Comparison of ENCODE assay signal across 15 cellular contexts in genomic region chr7:18654709-18655108, GRCh38.
A peak's percentile ranks its signal among the peaks of the same experiment; 100 is the strongest.
DNase-seq lines count a peak whose midpoint lies in the region; ATAC-seq, FAIRE-seq and TF ChIP-seq lines count a peak whose summit lies in the region.
"Had no signal": no experiment of that assay in that cellular context is flagged by ENCODE, and none has a peak within 500 bp of the region (broad histone marks: within the 10 kb centered on the region; RNA-seq: fewer than 3 reads in every experiment).

No MANE protein-coding gene starts in this region.

- no peak overlapping the region for H3K27ac ChIP-seq in IMR-90 (ENCODE audit: insufficient read depth, low read length)
- no peak overlapping the region for H3K27ac ChIP-seq in mesenchymal stem cell (ENCODE audit: low read length, poor library complexity, severe bottlenecking)
- H3K27ac ChIP-seq in aorta (ENCODE audit: low read depth in 1 of 2, low read length in 2 of 2) = peak overlapping the region; percentile 28 to 44
- H3K27ac ChIP-seq: A549 had no signal

- no peaks in the 10 kb centered on the region for H3K27me3 ChIP-seq in IMR-90 (ENCODE audit: control insufficient read depth, insufficient read depth, low read length)
- H3K27me3 ChIP-seq in bronchial epithelial cell (ENCODE audit: control insufficient read depth, insufficient read depth, low read length) = no peaks in the 10 kb centered on the region
- no peaks in the 10 kb centered on the region for H3K27me3 ChIP-seq in mesenchymal stem cell (ENCODE audit: control insufficient read depth in 1 of 2, insufficient read depth in 1 of 2, low read length in 2 of 2)
- H3K27me3 ChIP-seq in aorta (ENCODE audit: control insufficient read depth in 1 of 2, insufficient read depth in 2 of 2, low read length in 1 of 2) = no peaks in the 10 kb centered on the region

- H2BK20ac ChIP-seq in IMR-90 (ENCODE audit: low read depth, low read length) = 0 out of 2 replicates have a peak overlapping the region, but pooled peaks have one; percentile 63

- POLR2A ChIA-PET in IMR-90 (lab: Charles Lee; ENCODE audit: unreplicated experiment) = no interaction called here

- ATAC-seq in IMR-90 (ENCODE audit: low read depth) = no peak
- ATAC-seq in aorta (ENCODE audit: low FRiP score) = no peak
- ATAC-seq in HG03159 (IDR thresholded peaks at IDR 0.05; ENCODE audit: unreplicated experiment) = no peak
- ATAC-seq: A549; CD8-positive, alpha-beta T cell had no signal

- H2AK5ac ChIP-seq in IMR-90 (ENCODE audit: low read depth, low read length) (no peak overlapping the region), mesenchymal stem cell (ENCODE audit: low read length, severe bottlenecking) (no peak overlapping the region)

- H2AK9ac ChIP-seq in IMR-90 (replicated peaks; ENCODE audit: low read depth, low read length, poor library complexity) = no peak overlapping the region

- no peak overlapping the region for H3K56ac ChIP-seq in IMR-90 (ENCODE audit: extremely low read depth, insufficient read depth, low read length)

- H3K9me3 ChIP-seq in IMR-90 (ENCODE audit: control insufficient read depth, insufficient read depth, low read length) (no peaks in the 10 kb centered on the region), mesenchymal stem cell (ENCODE audit: control insufficient read depth, low read length) (no peaks in the 10 kb centered on the region), aorta (ENCODE audit: control insufficient read depth, low read length) (no peaks in the 10 kb centered on the region)
- H3K9me3 ChIP-seq: A549 had no signal

- H3K9ac ChIP-seq in IMR-90 (ENCODE audit: low read depth, low read length) (no peak overlapping the region), mesenchymal stem cell (ENCODE audit: low read length) (no peak overlapping the region)

- peak overlapping the region in 1 of 2 experiments; percentile 93 for H2BK12ac ChIP-seq in mesenchymal stem cell (ENCODE audit: low read length in 2 of 2)

- TF ChIP-seq CTCF in IMR-90 (conservative IDR thresholded peaks at IDR 0.05; ENCODE audit: low read depth, low read length) = no peak
- no peak for TF ChIP-seq CTCF in bronchial epithelial cell (IDR thresholded peaks at IDR 0.05; ENCODE audit: insufficient read depth, low read length, severe bottlenecking)

- WGBS in IMR-90 (ENCODE audit: extremely low coverage in 2 of 2, insufficient read length in 1 of 2), 2 experiments = 80% methylated on average over 3 of the region's 9 CpGs; no CpG with 5 or more reads in 1 of the 2 experiments
- 93% methylated on average over 9 of the region's 9 CpGs for WGBS in mesenchymal stem cell
- 9 to 24% methylated on average over 9 of the region's 9 CpGs for WGBS in aorta, 2 donors

- no peak overlapping the region; the same call in 1 of the 2 replicates for H4K5ac ChIP-seq in IMR-90 (ENCODE audit: low read depth, low read length)

- no peaks in the 10 kb centered on the region for H3K27me3 Mint-ChIP-seq in activated T-helper 1 cell treated with anti-CD3 and anti-CD28 coated beads, Interleukin-12 subunit alpha, Interleukin-12 subunit beta, Interleukin-2, Interleukin-4 antibody, amounts not matched to agents 30 ng/mL and 10 ng/mL and 1 ng/mL, durations not matched to agents 14 hours and 24 hours and 36 hours (ENCODE audit: insufficient read depth)

- H3K4me1 ChIP-seq in IMR-90 (ENCODE audit: control insufficient read depth, insufficient read depth, low read length) (peaks cover 5% of the 10 kb centered on the region), mesenchymal stem cell (ENCODE audit: control insufficient read depth, insufficient read depth, low read depth, low read length) (no peaks in the 10 kb centered on the region), aorta (ENCODE audit: control insufficient read depth in 1 of 2, insufficient read depth in 2 of 2, low read length in 2 of 2) (peaks cover 2 to 9% of the 10 kb centered on the region in 2 donors)
- H3K4me1 ChIP-seq: A549 had no signal

- in situ Hi-C loops in IMR-90 (cut with MboI; ENCODE audit: low sequenced_read_pairs) = no loop called here

- H3K4me2 ChIP-seq in IMR-90 (ENCODE audit: low read depth, low read length) = no peak overlapping the region
- no peak overlapping the region for H3K4me2 ChIP-seq in mesenchymal stem cell (ENCODE audit: low read length, poor library complexity, severe bottlenecking)
- H3K4me2 ChIP-seq: A549 had no signal

- DNase-seq in IMR-90 = no peak
- no peak for DNase-seq in bronchial epithelial cell (ENCODE audit: low read depth)
- no peak for DNase-seq in mesenchymal stem cell
- no peak for DNase-seq in aorta
- DNase-seq in NCI-H187 treated with DMSO at 0.1 percent for 48 hours (lab: John Stamatoyannopoulos, UW) = no peak
- no peak for DNase-seq in activated T-helper 1 cell treated with anti-CD3 and anti-CD28 coated beads, Interleukin-12 subunit alpha, Interleukin-12 subunit beta, Interleukin-2, Interleukin-4 antibody, amounts not matched to agents 30 ng/mL and 10 ng/mL and 1 ng/mL, durations not matched to agents 14 hours and 24 hours and 36 hours (ENCODE audit: low spot score)
- DNase-seq: CD8-positive, alpha-beta T cell; COR-L47; DMS53; GF-D8; H7 had no signal

- CTCF ChIA-PET in IMR-90 (lab: Yijun Ruan, JAX) = no interaction called here

- no peak for TF ChIP-seq RAD21 in IMR-90 (IDR thresholded peaks at IDR 0.05; ENCODE audit: low read length)

- H2BK120ac ChIP-seq in IMR-90 (ENCODE audit: low read depth, low read length) (0 out of 2 replicates have a peak overlapping the region, but pooled peaks have one; percentile 43), mesenchymal stem cell (ENCODE audit: low read depth, low read length) (no peak overlapping the region)

- no peaks in the 10 kb centered on the region for H4K20me1 ChIP-seq in IMR-90 (ENCODE audit: insufficient read depth, low read length)

- H4K91ac ChIP-seq in IMR-90 (ENCODE audit: insufficient read depth, low read depth, low read length) (no peak overlapping the region), mesenchymal stem cell (ENCODE audit: low read length) (no peak overlapping the region)

- FAIRE-seq in bronchial epithelial cell (lab: Jason Lieb, UNC) = peak; percentile 64
- FAIRE-seq: A549, D721Med had no signal

- no peak overlapping the region for H2BK5ac ChIP-seq in IMR-90 (ENCODE audit: low read depth, low read length, poor library complexity, severe bottlenecking)
- no peak overlapping the region for H2BK5ac ChIP-seq in mesenchymal stem cell (ENCODE audit: low read depth, low read length, poor library complexity, severe bottlenecking)

- dilution Hi-C loops in IMR-90 (cut with HindIII; ENCODE audit: low sequenced_read_pairs, unreplicated experiment) = no loop called here

- H3K14ac ChIP-seq in IMR-90 (replicated peaks; ENCODE audit: low read depth, low read length) = no peak overlapping the region; the same call in 1 of the 2 replicates
- H3K14ac ChIP-seq in mesenchymal stem cell (ENCODE audit: low read length in 2 of 2) = no peak overlapping the region

- H3K4ac ChIP-seq in IMR-90 (ENCODE audit: low read depth, low read length) = no peak overlapping the region
- no peak overlapping the region for H3K4ac ChIP-seq in mesenchymal stem cell (ENCODE audit: low read depth in 1 of 2, low read length in 2 of 2)

- H3K36me3 Mint-ChIP-seq in activated T-helper 1 cell treated with anti-CD3 and anti-CD28 coated beads, Interleukin-12 subunit alpha, Interleukin-12 subunit beta, Interleukin-2, Interleukin-4 antibody, amounts not matched to agents 30 ng/mL and 10 ng/mL and 1 ng/mL, durations not matched to agents 14 hours and 24 hours and 36 hours (ENCODE audit: low read depth) = no peaks in the 10 kb centered on the region
- H3K36me3 Mint-ChIP-seq: CD8-positive, alpha-beta T cell had no signal

- H2AFZ ChIP-seq in IMR-90 (replicated peaks; ENCODE audit: low read length, poor library complexity) (peak overlapping the region; percentile 32), mesenchymal stem cell (ENCODE audit: low read depth, low read length) (no peak overlapping the region)

- H3K9me1 ChIP-seq in IMR-90 (ENCODE audit: insufficient read depth, low read length) = peaks cover 4% of the 10 kb centered on the region; the same call in 1 of the 2 replicates

- no peaks in the 10 kb centered on the region for H3K4me1 Mint-ChIP-seq in activated T-helper 1 cell treated with anti-CD3 and anti-CD28 coated beads, Interleukin-12 subunit alpha, Interleukin-12 subunit beta, Interleukin-2, Interleukin-4 antibody, amounts not matched to agents 30 ng/mL and 10 ng/mL and 1 ng/mL, durations not matched to agents 14 hours and 24 hours and 36 hours (ENCODE audit: low read depth)

- H3K4me3 ChIP-seq in IMR-90 (ENCODE audit: insufficient read depth, low read depth, low read length) (no peak overlapping the region), bronchial epithelial cell (ENCODE audit: low read depth, low read length) (no peak overlapping the region), mesenchymal stem cell (ENCODE audit: insufficient read depth in 1 of 2, low read depth in 1 of 2, low read length in 2 of 2) (no peak overlapping the region), aorta (ENCODE audit: low read length in 2 of 2) (no peak overlapping the region)
- H3K4me3 ChIP-seq: A549 had no signal

- no peak overlapping the region for H4K8ac ChIP-seq in IMR-90 (ENCODE audit: low read depth in 2 of 2, low read length in 2 of 2)
- no peak overlapping the region for H4K8ac ChIP-seq in mesenchymal stem cell (ENCODE audit: low read length)

- H3K23ac ChIP-seq in IMR-90 (ENCODE audit: low read depth, low read length) (no peak overlapping the region), mesenchymal stem cell (ENCODE audit: low read length in 2 of 2) (no peak overlapping the region)

- no peaks in the 10 kb centered on the region for H3K36me3 ChIP-seq in IMR-90 (ENCODE audit: control insufficient read depth, insufficient read depth, low read length)
- H3K36me3 ChIP-seq in bronchial epithelial cell (ENCODE audit: control insufficient read depth, insufficient read depth, low read length) = no peaks in the 10 kb centered on the region
- H3K36me3 ChIP-seq in mesenchymal stem cell (ENCODE audit: control insufficient read depth in 1 of 2, insufficient read depth in 2 of 2, low read depth in 1 of 2, low read length in 2 of 2) = peaks cover 0 to 6% of the 10 kb centered on the region in 2 experiments
- peaks cover 0 to under 1% of the 10 kb centered on the region in 2 donors for H3K36me3 ChIP-seq in aorta (ENCODE audit: control insufficient read depth in 1 of 2, insufficient read depth in 2 of 2, low read length in 1 of 2)

- peak overlapping the region; percentile 57; the same call in 1 of the 2 replicates for H3K18ac ChIP-seq in IMR-90 (ENCODE audit: low read depth, low read length)
- H3K18ac ChIP-seq in mesenchymal stem cell (ENCODE audit: low read depth in 1 of 2, low read length in 2 of 2) = peak overlapping the region; percentile 25 to 45

- TF ChIP-seq POLR2A in IMR-90 (IDR thresholded peaks at IDR 0.05; ENCODE audit: low read depth, low read length) = no peak

- BruUV-seq in IMR-90 (replicated peaks; lab: Mats Ljungman, UMichigan) = no TSS peak

- intact Hi-C loops in IMR-90 (cut with micrococcal nuclease) (no loop called here), aorta (cut with DNase I) (no loop called here)
- intact Hi-C loops in activated T-helper 1 cell treated with anti-CD3 and anti-CD28 coated beads, Interleukin-12 subunit alpha, Interleukin-12 subunit beta, Interleukin-2, Interleukin-4 antibody, amounts not matched to agents 30 ng/mL and 10 ng/mL and 1 ng/mL, durations not matched to agents 14 hours and 24 hours and 36 hours (cut with micrococcal nuclease) = no loop called here

- H3K4me3 Mint-ChIP-seq in activated T-helper 1 cell treated with anti-CD3 and anti-CD28 coated beads, Interleukin-12 subunit alpha, Interleukin-12 subunit beta, Interleukin-2, Interleukin-4 antibody, amounts not matched to agents 30 ng/mL and 10 ng/mL and 1 ng/mL, durations not matched to agents 14 hours and 24 hours and 36 hours = no peak overlapping the region
- H3K4me3 Mint-ChIP-seq: CD14-positive monocyte; CD8-positive, alpha-beta T cell had no signal

- H3K27ac Mint-ChIP-seq in activated T-helper 1 cell treated with anti-CD3 and anti-CD28 coated beads, Interleukin-12 subunit alpha, Interleukin-12 subunit beta, Interleukin-2, Interleukin-4 antibody, amounts not matched to agents 30 ng/mL and 10 ng/mL and 1 ng/mL, durations not matched to agents 14 hours and 24 hours and 36 hours = no peak overlapping the region
- H3K27ac Mint-ChIP-seq: CD8-positive, alpha-beta T cell had no signal

- H3K79me1 ChIP-seq in IMR-90 (ENCODE audit: low read depth in 1 of 2, low read length in 2 of 2) = no peaks in the 10 kb centered on the region
- H3K79me1 ChIP-seq in mesenchymal stem cell (replicated peaks; ENCODE audit: low read length, poor library complexity, severe bottlenecking) = peaks cover 1% of the 10 kb centered on the region

- no peaks in the 10 kb centered on the region for H3K9me3 Mint-ChIP-seq in activated T-helper 1 cell treated with anti-CD3 and anti-CD28 coated beads, Interleukin-12 subunit alpha, Interleukin-12 subunit beta, Interleukin-2, Interleukin-4 antibody, amounts not matched to agents 30 ng/mL and 10 ng/mL and 1 ng/mL, durations not matched to agents 14 hours and 24 hours and 36 hours
- H3K9me3 Mint-ChIP-seq: CD8-positive, alpha-beta T cell had no signal

- no peak overlapping the region for H2BK15ac ChIP-seq in IMR-90 (ENCODE audit: low read depth, low read length)
- H2BK15ac ChIP-seq in mesenchymal stem cell (ENCODE audit: low read depth, poor library complexity, severe bottlenecking) = no peak overlapping the region

Comparison
In these comparisons a context has a peak if more than half of its experiments do, and no peak if none do; other contexts are left out.
1. H3K27ac ChIP-seq: peak in aorta (2 of 2); none in IMR-90 (single experiment) and mesenchymal stem cell (single experiment).